20 cellular contexts compared by ENCODE assay signal in genomic region chr16:8848231-8848938, GRCh38. TPM values are rescaled to one million over a fixed set of nuclear protein-coding genes. Genes with fewer than 3 reads are reported as not detected.
DNase-seq lines count a peak whose midpoint lies in the region; FAIRE-seq and TF ChIP-seq lines count a peak whose summit lies in the region.
"Had no signal": no experiment of that assay in that cellular context is flagged by ENCODE, and none has a peak within 500 bp of the region (broad histone marks: within the 10 kb centered on the region; RNA-seq: fewer than 3 reads in every experiment).

No MANE protein-coding gene starts in this region.

- H3K4me1 ChIP-seq in fibroblast of lung (ENCODE audit: control insufficient read depth, extremely low read depth, insufficient read depth, low read length) (peaks cover 21% of the 10 kb centered on the region), skeletal muscle satellite cell (ENCODE audit: control insufficient read depth, insufficient read depth, low read length) (peaks cover 30% of the 10 kb centered on the region)
- H3K4me1 ChIP-seq: prostate gland had no signal

- no peaks in the 10 kb centered on the region for H3K27me3 ChIP-seq in fibroblast of lung (ENCODE audit: control insufficient read depth, insufficient read depth, low read length)
- H3K27me3 ChIP-seq in skeletal muscle satellite cell (ENCODE audit: control insufficient read depth, insufficient read depth, low read length), result no peaks in the 10 kb centered on the region
- H3K27me3 ChIP-seq: dorsolateral prefrontal cortex had no signal

- H3K4me2 ChIP-seq in fibroblast of lung (ENCODE audit: extremely low read depth, insufficient read depth, low read length), result no peak overlapping the region
- peak overlapping the region; percentile 56 for H3K4me2 ChIP-seq in skeletal muscle satellite cell (ENCODE audit: low read length)

- H3K4me3 ChIP-seq in fibroblast of lung (replicated peaks in 1 of 4; ENCODE audit: control extremely low read depth in 1 of 4, insufficient read depth in 1 of 4, low read depth in 3 of 4, low read length in 4 of 4) (no peak overlapping the region), skeletal muscle satellite cell (ENCODE audit: low read length) (no peak overlapping the region)
- H3K4me3 ChIP-seq: dorsolateral prefrontal cortex, prostate gland had no signal

- DNase-seq in GM12891 (ENCODE audit: insufficient read length, low spot score) (no peak), RWPE1 (ENCODE audit: low spot score) (no peak), fibroblast of lung (ENCODE audit: low read depth in 2 of 2) (no peak), NCI-H1417 treated with DMSO at 0.1 percent for 48 hours (lab: John Stamatoyannopoulos, UW) (no peak), DMS114 treated with DMSO at 0.1 percent for 48 hours (lab: John Stamatoyannopoulos, UW; ENCODE audit: unreplicated experiment) (no peak), putamen (ENCODE audit: low spot score) (no peak), NCI-H510A (lab: John Stamatoyannopoulos, UW) (no peak)
- DNase-seq: activated T-cell treated with anti-CD3 and anti-CD28 coated beads, Interleukin-2, amount 50 U/mL, for 1 hour; amygdala; CD4-positive, CD25-positive, alpha-beta regulatory T cell; foreskin melanocyte; GF-D8; immature natural killer cell; NCI-H2171; stimulated activated CD4-positive, alpha-beta T cell treated with anti-CD3 and anti-CD28 coated beads, Interleukin-4, amount 100 ng/mL, for 24 hours; stimulated activated naive CD4-positive, alpha-beta T cell; T-cell had no signal

- peaks cover 22% of the 10 kb centered on the region for H3K36me3 ChIP-seq in fibroblast of lung (ENCODE audit: control insufficient read depth, insufficient read depth, low read length)
- peaks cover 64% of the 10 kb centered on the region for H3K36me3 ChIP-seq in skeletal muscle satellite cell (ENCODE audit: insufficient read depth, low read length)
- H3K36me3 ChIP-seq: prostate gland had no signal

- TF ChIP-seq POLR2A in GM12891 (IDR thresholded peaks at IDR 0.05; ENCODE audit: low read depth, low read length), result peak; percentile 31

- no peaks in the 10 kb centered on the region for H4K20me1 ChIP-seq in fibroblast of lung (ENCODE audit: control insufficient read depth, extremely low read depth, insufficient read depth, low read length)

- no peak overlapping the region for H3K9ac ChIP-seq in fibroblast of lung (ENCODE audit: insufficient read depth, low read length)
- peak overlapping the region; percentile 19 for H3K9ac ChIP-seq in skeletal muscle satellite cell (ENCODE audit: low read depth, low read length)

- POLR2A ChIA-PET in RWPE1 (lab: Yijun Ruan, JAX; ENCODE audit: low non-redundant PET), result no interaction called here

- CTCF ChIA-PET in RWPE1 (lab: Yijun Ruan, JAX), result interaction anchor here (0.6 to 0.8 kb wide), 2 partner anchors 16 to 36 kb away, joined by 3 to 4 read pairs; no protein-coding TSS in a partner anchor

- no peak overlapping the region for H2AFZ ChIP-seq in fibroblast of lung (ENCODE audit: low read length)

- no peak for FAIRE-seq in GM12891 (lab: Jason Lieb, UNC)

- H3K27ac ChIP-seq in RWPE1 (peak overlapping the region; percentile 96), fibroblast of lung (ENCODE audit: insufficient read depth, low read length) (peak overlapping the region; percentile 48)
- H3K27ac ChIP-seq: prostate gland had no signal

- H3K79me2 ChIP-seq in fibroblast of lung (ENCODE audit: control insufficient read depth, insufficient read depth, low read length), result peaks cover 15% of the 10 kb centered on the region

- no peak for TF ChIP-seq CTCF in RWPE1 (conservative IDR thresholded peaks at IDR 0.05; ENCODE audit: low read depth)
- TF ChIP-seq CTCF in fibroblast of lung (conservative IDR thresholded peaks at IDR 0.05 in 1 of 2, IDR thresholded peaks at IDR 0.05 in 1 of 2; ENCODE audit: low read depth in 1 of 2, low read length in 2 of 2), result no peak

- H3K9me3 ChIP-seq in fibroblast of lung (ENCODE audit: control insufficient read depth, insufficient read depth, low read depth, low read length), result no peaks in the 10 kb centered on the region
- H3K9me3 ChIP-seq in skeletal muscle satellite cell (replicated peaks; ENCODE audit: low read length), result no peaks in the 10 kb centered on the region
- H3K9me3 ChIP-seq: prostate gland had no signal

TF ChIP-seq in GM12891, 5 proteins besides CTCF, POLR2A, EP300 and RAD21:
- TF ChIP-seq POU2F2 (IDR thresholded peaks at IDR 0.05; ENCODE audit: low read depth, low read length), result no peak; the same call in 1 of the 2 replicates
- no peak for TF ChIP-seq SPI1 (IDR thresholded peaks at IDR 0.05; ENCODE audit: low read depth, low read length)
- no peak for TF ChIP-seq PAX5 (IDR thresholded peaks at IDR 0.05; ENCODE audit: insufficient read depth, low read length, severe bottlenecking)
- TF ChIP-seq POLR2AphosphoS5 (IDR thresholded peaks at IDR 0.05; ENCODE audit: low read depth, low read length), result 0 out of 2 replicates have a peak, but pooled peaks have one; percentile 14
- no peak for TF ChIP-seq TAF1 (IDR thresholded peaks at IDR 0.05; ENCODE audit: low read depth, low read length)

RNA-seq across cellular contexts. Expression of gene CARHSP1, which starts 20.4 kb away (rescaled TPM):
- 68.1 TPM for polyA plus RNA-seq in GM12891 (2012; ENCODE audit: low read depth, missing spikeins)
- 108 and 150 TPM in 2 replicates for total RNA-seq in fibroblast of lung
- 68.7 and 90.9 TPM in 2 replicates for polyA plus RNA-seq in fibroblast of lung
- polyA plus RNA-seq in fibroblast of lung (2012), result 148 and 207 TPM in 2 replicates
- 151 and 176 TPM in 2 replicates for polyA minus RNA-seq in fibroblast of lung (ENCODE audit: low replicate concordance)
- 90.2 and 93.9 TPM in 2 replicates for total RNA-seq in skeletal muscle satellite cell (2012; rRNA removed)

RNA-seq across cellular contexts. Expression of gene LITAFD, which starts 33.8 kb away (rescaled TPM):
- 0.09 TPM for polyA plus RNA-seq in GM12891 (2012; ENCODE audit: low read depth, missing spikeins)
- not detected in 2 replicates for total RNA-seq in fibroblast of lung
- polyA plus RNA-seq in fibroblast of lung, result not detected in 2 replicates
- polyA plus RNA-seq in fibroblast of lung (2012), result not detected in 2 replicates
- polyA minus RNA-seq in fibroblast of lung (ENCODE audit: low replicate concordance), result not detected in 2 replicates
- not detected in 2 replicates for total RNA-seq in skeletal muscle satellite cell (2012; rRNA removed)
- total RNA-seq: CD4-positive, CD25-positive, alpha-beta regulatory T cell; T-cell had no signal
- polyA plus RNA-seq: CD4-positive, CD25-positive, alpha-beta regulatory T cell; immature natural killer cell had no signal

RNA-seq across cellular contexts. Expression of gene PMM2, which starts 50.7 kb away (rescaled TPM):
- polyA plus RNA-seq in GM12891 (2012; ENCODE audit: low read depth, missing spikeins), result 28.5 TPM
- 17.2 and 19.5 TPM in 2 replicates for total RNA-seq in fibroblast of lung
- 42.1 and 49.3 TPM in 2 replicates for polyA plus RNA-seq in fibroblast of lung
- polyA plus RNA-seq in fibroblast of lung (2012), result 38.7 and 55.7 TPM in 2 replicates
- polyA minus RNA-seq in fibroblast of lung (ENCODE audit: low replicate concordance), result 6.4 and 18.8 TPM in 2 replicates
- 43.1 and 43.5 TPM in 2 replicates for total RNA-seq in skeletal muscle satellite cell (2012; rRNA removed)

RNA-seq across cellular contexts. Expression of gene TMEM186, which starts 50.9 kb away (rescaled TPM):
- 11.7 TPM for polyA plus RNA-seq in GM12891 (2012; ENCODE audit: low read depth, missing spikeins)
- 5.6 and 6.8 TPM in 2 replicates for total RNA-seq in fibroblast of lung
- 6.6 and 8.6 TPM in 2 replicates for polyA plus RNA-seq in fibroblast of lung
- 7.3 and 9.0 TPM in 2 replicates for polyA plus RNA-seq in fibroblast of lung (2012)
- polyA minus RNA-seq in fibroblast of lung (ENCODE audit: low replicate concordance), result 2.4 and 9.2 TPM in 2 replicates
- total RNA-seq in skeletal muscle satellite cell (2012; rRNA removed), result 4.6 TPM in 2 replicates
